In the genomic region with DNA sequence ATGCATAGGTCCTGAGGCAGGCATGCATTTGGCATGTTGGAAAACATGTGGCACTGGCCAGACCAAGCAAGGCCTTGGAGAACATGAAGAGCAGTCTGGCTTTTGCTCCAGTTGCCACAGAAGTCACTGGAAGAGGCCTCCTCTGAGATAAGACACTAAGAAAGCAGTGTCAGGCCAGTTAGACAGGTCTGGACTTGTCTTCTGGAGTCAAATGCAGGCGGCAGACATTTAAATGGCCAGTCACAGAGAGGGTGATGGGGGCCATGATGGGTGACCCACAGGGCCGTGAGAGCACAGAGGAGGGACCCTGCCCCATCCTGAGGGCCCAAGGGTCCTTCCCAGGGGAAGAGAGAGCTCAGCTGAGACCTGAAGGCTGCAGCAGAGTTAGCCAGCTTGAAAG, we compare ENCODE assay signal across 19 cellular contexts. TPM values are rescaled to one million over a fixed set of nuclear protein-coding genes. Genes with fewer than 3 reads are reported as not detected.
DNase-seq lines count a peak whose midpoint lies in the region; ATAC-seq, FAIRE-seq and TF ChIP-seq lines count a peak whose summit lies in the region.
"Had no signal": no experiment of that assay in that cellular context is flagged by ENCODE, and none has a peak within 500 bp of the region (broad histone marks: within the 10 kb centered on the region; RNA-seq: fewer than 3 reads in every experiment).

No MANE protein-coding gene starts in this region.

- in situ Hi-C loops in HepG2 (cut with HindIII; ENCODE audit: extremely low pct_ligation_motif_present, low pct_unique_long_range_greater_than_20kb): no loop called here

- no peak for TF ChIP-seq POLR2A in HepG2 (IDR thresholded peaks at IDR 0.05; ENCODE audit: insufficient read depth in 1 of 2, low read depth in 2 of 2, low read length in 2 of 2)
- TF ChIP-seq POLR2A in right lobe of liver (IDR thresholded peaks at IDR 0.05): no peak

- no peaks in the 10 kb centered on the region for H3K9me3 Mint-ChIP-seq in osteocyte (ENCODE audit: unreplicated experiment)
- H3K9me3 Mint-ChIP-seq: nephron, T-cell had no signal

- H3K4me1 ChIP-seq in HepG2 (ENCODE audit: insufficient read depth, low read length) (peaks cover 6% of the 10 kb centered on the region; the same call in 1 of the 2 replicates), right lobe of liver (no peaks in the 10 kb centered on the region), small intestine (ENCODE audit: control insufficient read depth in 2 of 2, insufficient read depth in 1 of 2, low read depth in 1 of 2, low read length in 1 of 2) (peaks cover 0 to 8% of the 10 kb centered on the region in 2 donors)
- H3K4me1 ChIP-seq: Peyer's patch, thyroid gland had no signal

- H3K27me3 Mint-ChIP-seq in osteocyte (ENCODE audit: unreplicated experiment): no peaks in the 10 kb centered on the region
- H3K27me3 Mint-ChIP-seq: T-cell had no signal

- no peak overlapping the region for H3K4me2 ChIP-seq in HepG2 (ENCODE audit: low read depth, low read length)

- TF ChIP-seq CTCF in HepG2 (CRISPR knock-in tag; IDR thresholded peaks at IDR 0.05): no peak
- TF ChIP-seq CTCF in right lobe of liver (IDR thresholded peaks at IDR 0.05): no peak
- TF ChIP-seq CTCF in osteocyte (IDR thresholded peaks at IDR 0.05): no peak

- no peaks in the 10 kb centered on the region for H3K36me3 ChIP-seq in HepG2 (replicated peaks in 1 of 2; ENCODE audit: control insufficient read depth in 1 of 2, insufficient read depth in 2 of 2, low read length in 2 of 2)
- H3K36me3 ChIP-seq in right lobe of liver: no peaks in the 10 kb centered on the region
- H3K36me3 ChIP-seq in small intestine (ENCODE audit: control insufficient read depth in 2 of 2, insufficient read depth in 2 of 2, low read length in 2 of 2): no peaks in the 10 kb centered on the region
- H3K36me3 ChIP-seq: Peyer's patch, thyroid gland had no signal

- TF ChIP-seq RAD21 in HepG2 (CRISPR knock-in tag; IDR thresholded peaks at IDR 0.05): no peak

- BruUV-seq in HepG2 (replicated peaks; lab: Mats Ljungman, UMichigan): no TSS peak

- H3K36me3 Mint-ChIP-seq in osteocyte (ENCODE audit: unreplicated experiment): no peaks in the 10 kb centered on the region
- H3K36me3 Mint-ChIP-seq: T-cell had no signal

- DNase-seq in HepG2 (ENCODE audit: low spot score): no peak
- no peak for DNase-seq in right lobe of liver
- peak; percentile 43 for DNase-seq in SK-N-DZ (ENCODE audit: low spot score)
- DNase-seq in islet precursor cell: peak; percentile 81
- DNase-seq in small intestine: no peak
- no peak for DNase-seq in CD1c-positive myeloid dendritic cell (ENCODE audit: extremely low spot score)
- DNase-seq in osteocyte (ENCODE audit: extremely low spot score, unreplicated experiment): no peak
- DNase-seq: DMS153; effector CD4-positive, alpha-beta T cell; KG1; NCI-H1436; NCI-H524; Peyer's patch; stimulated activated CD4-positive, alpha-beta T cell treated with anti-CD3 and anti-CD28 coated beads, Interleukin-4, amount 100 ng/mL, for 4 hours; T-cell; thyroid gland had no signal

- peak overlapping the region; percentile 40 for H2AFZ ChIP-seq in HepG2 (ENCODE audit: low read length)

- no peaks in the 10 kb centered on the region for H4K20me1 ChIP-seq in HepG2 (ENCODE audit: insufficient read depth, low read length)

- no peak overlapping the region for H3K4me3 Mint-ChIP-seq in osteocyte (ENCODE audit: unreplicated experiment)
- H3K4me3 Mint-ChIP-seq: nephron, T-cell had no signal

- H3K27me3 ChIP-seq in HepG2 (ENCODE audit: control insufficient read depth in 1 of 2, insufficient read depth in 2 of 2, low read length in 2 of 2): peaks cover 0 to 16% of the 10 kb centered on the region in 2 experiments; a peak in 4 of 5 replicates
- no peaks in the 10 kb centered on the region for H3K27me3 ChIP-seq in right lobe of liver
- H3K27me3 ChIP-seq in small intestine (ENCODE audit: control insufficient read depth in 2 of 2, insufficient read depth in 2 of 2, low read length in 2 of 2): no peaks in the 10 kb centered on the region
- H3K27me3 ChIP-seq: Peyer's patch, thyroid gland had no signal

- H3K4me3 ChIP-seq in HepG2 (replicated peaks in 1 of 3; ENCODE audit: insufficient read depth in 1 of 3, low read depth in 2 of 3, low read length in 3 of 3): no peak overlapping the region
- no peak overlapping the region for H3K4me3 ChIP-seq in right lobe of liver
- H3K4me3 ChIP-seq in small intestine (ENCODE audit: low read depth in 1 of 2, low read length in 2 of 2): no peak overlapping the region
- H3K4me3 ChIP-seq: Peyer's patch, thyroid gland had no signal

- H3K27ac ChIP-seq in HepG2 (ENCODE audit: extremely low read length, insufficient read depth, low read length) (no peak overlapping the region), right lobe of liver (no peak overlapping the region), small intestine (ENCODE audit: low read depth in 1 of 2, low read length in 1 of 2) (no peak overlapping the region)
- H3K27ac ChIP-seq: Peyer's patch, thyroid gland had no signal

- no peak for TF ChIP-seq EP300 in HepG2 (IDR thresholded peaks at IDR 0.05; ENCODE audit: low read depth in 2 of 2, low read length in 2 of 2)
- TF ChIP-seq EP300 in HepG2 (CRISPR knock-in tag; IDR thresholded peaks at IDR 0.05; ENCODE audit: borderline replicate concordance): no peak

- POLR2A ChIA-PET in HepG2 (lab: Yijun Ruan, JAX): no interaction called here

- H3K27ac Mint-ChIP-seq in osteocyte (ENCODE audit: unreplicated experiment): no peak overlapping the region
- H3K27ac Mint-ChIP-seq: T-cell had no signal

- no peaks in the 10 kb centered on the region for H3K9me3 ChIP-seq in HepG2 (ENCODE audit: low read length)
- H3K9me3 ChIP-seq in right lobe of liver: no peaks in the 10 kb centered on the region
- no peaks in the 10 kb centered on the region for H3K9me3 ChIP-seq in small intestine (ENCODE audit: control insufficient read depth, low read depth)
- H3K9me3 ChIP-seq: Peyer's patch, thyroid gland had no signal

- 4% methylated on average over 2 of the region's 2 CpGs for WGBS in HepG2 (ENCODE audit: low lambda C conversion rate)
- WGBS in right lobe of liver (ENCODE audit: insufficient coverage, low coverage, low lambda C conversion rate, missing lambda C conversion rate): 0% methylated on average over 1 of the region's 2 CpGs
- 36 to 78% (median 66%) methylated on average over 2 of the region's 2 CpGs for WGBS in small intestine, 3 donors

- peaks cover 4% of the 10 kb centered on the region for H3K4me1 Mint-ChIP-seq in osteocyte (ENCODE audit: unreplicated experiment)
- H3K4me1 Mint-ChIP-seq: T-cell had no signal

- H3K79me2 ChIP-seq in HepG2 (ENCODE audit: insufficient read depth, low read length): no peaks in the 10 kb centered on the region

- H3K9ac ChIP-seq in HepG2 (ENCODE audit: insufficient read depth, low read depth, low read length): no peak overlapping the region

- intact Hi-C loops in HepG2 (cut with micrococcal nuclease; ENCODE audit: unreplicated experiment): no loop called here
- intact Hi-C loops in right lobe of liver (cut with DNase I): no loop called here

- no peak for ATAC-seq in HepG2
- no peak for ATAC-seq in right lobe of liver
- no peak for ATAC-seq in GM19452 (IDR thresholded peaks at IDR 0.05; ENCODE audit: unreplicated experiment)
- ATAC-seq: T-cell had no signal

- CTCF ChIA-PET in HepG2 (lab: Yijun Ruan, JAX; ENCODE audit: low intra/inter-chr PET ratio, low total read pairs): no interaction called here

- FAIRE-seq in HepG2 (lab: Jason Lieb, UNC): no peak
- no peak for FAIRE-seq in small intestine (lab: Jason Lieb, UNC)
- FAIRE-seq: H54 had no signal

RNA-seq across cellular contexts. Expression of a gene that starts 26.7 kb away (rescaled TPM):
- total RNA-seq in HepG2 (2016; rRNA removed; fragmentation: Illumina TruSeq; extraction: Trizol) (2.5 and 2.7 TPM in 2 replicates), right lobe of liver (1 to 10 TPM; 2.2 to 8.6 (median 3.7) TPM), osteocyte (177 and 185 TPM in 2 replicates)
- 1.3 and 2.8 TPM in 2 replicates for total RNA-seq in HepG2 (2016; cell fraction: cytosol; rRNA removed; fragmentation: Illumina TruSeq; extraction: Trizol; ENCODE audit: low read depth)
- total RNA-seq in HepG2 (2016; cell fraction: insoluble cytoplasmic fraction; rRNA removed; fragmentation: Illumina TruSeq; extraction: Trizol): 2.0 and 2.9 TPM in 2 replicates
- total RNA-seq in HepG2 (2016; cell fraction: membrane; rRNA removed; fragmentation: Illumina TruSeq; extraction: Trizol): 1.9 and 2.5 TPM in 2 replicates
- 1.4 and 1.6 TPM in 2 replicates for total RNA-seq in HepG2 (2016; cell fraction: nucleus; rRNA removed; fragmentation: Illumina TruSeq; extraction: Trizol)
- polyA plus RNA-seq in HepG2 (2011; rRNA removed) (9.8 and 11.3 TPM in 2 replicates), small intestine (100 to 1,000 TPM in 2 of 3 donors, 10 to 100 TPM in 1; 79.6 to 135 (median 123) TPM)
- 9.6 and 12.4 TPM in 2 replicates for polyA plus RNA-seq in HepG2 (2011; cell fraction: cytosol; rRNA removed)
- polyA plus RNA-seq in HepG2 (2011; cell fraction: nucleus; rRNA removed): 13.3 and 16.8 TPM in 2 replicates
- 5.1 and 6.0 TPM in 2 replicates for polyA plus RNA-seq in HepG2 (2012)
- 2.7 and 3.0 TPM in 2 replicates for polyA plus RNA-seq in HepG2 (2016; cell fraction: cytosol; fragmentation: Illumina TruSeq; extraction: Trizol; ENCODE audit: low read depth)
- 4.0 and 4.3 TPM in 2 replicates for polyA plus RNA-seq in HepG2 (2016; cell fraction: insoluble cytoplasmic fraction; fragmentation: Illumina TruSeq; extraction: Trizol; ENCODE audit: low read depth)
- polyA plus RNA-seq in HepG2 (2016; cell fraction: membrane; fragmentation: Illumina TruSeq; extraction: Trizol; ENCODE audit: low read depth): 3.2 TPM in 2 replicates
- 4.3 and 4.8 TPM in 2 replicates for polyA plus RNA-seq in HepG2 (2016; cell fraction: nucleus; fragmentation: Illumina TruSeq; extraction: Trizol; ENCODE audit: insufficient read depth, low read depth)
- polyA minus RNA-seq in HepG2 (2011; rRNA and poly(A)+ RNA removed; ENCODE audit: low replicate concordance): 7.0 and 23.8 TPM in 2 replicates
- polyA minus RNA-seq in HepG2 (2011; cell fraction: cytosol; rRNA and poly(A)+ RNA removed): 2.5 and 2.9 TPM in 2 replicates
- polyA minus RNA-seq in HepG2 (2011; cell fraction: nucleus; rRNA and poly(A)+ RNA removed): 2.5 and 2.8 TPM in 2 replicates
- 3.1 and 4.4 TPM in 2 replicates for polyA plus RNA-seq in SK-N-DZ (2014; cell fraction: cytosol; rRNA removed)
- polyA plus RNA-seq in SK-N-DZ (2014; cell fraction: nucleus; rRNA removed): 4.5 and 5.8 TPM in 2 replicates

RNA-seq across cellular contexts. Expression of a gene that starts 36.9 kb away (rescaled TPM):
- not detected in 2 replicates for total RNA-seq in HepG2 (2016; rRNA removed; fragmentation: Illumina TruSeq; extraction: Trizol)
- not detected in 2 replicates for total RNA-seq in HepG2 (2016; cell fraction: cytosol; rRNA removed; fragmentation: Illumina TruSeq; extraction: Trizol; ENCODE audit: low read depth)
- total RNA-seq in HepG2 (2016; cell fraction: insoluble cytoplasmic fraction; rRNA removed; fragmentation: Illumina TruSeq; extraction: Trizol): not detected in 2 replicates
- not detected in 2 replicates for total RNA-seq in HepG2 (2016; cell fraction: membrane; rRNA removed; fragmentation: Illumina TruSeq; extraction: Trizol)
- not detected in 2 replicates for total RNA-seq in HepG2 (2016; cell fraction: nucleus; rRNA removed; fragmentation: Illumina TruSeq; extraction: Trizol)
- 0.12 and 0.17 TPM in 2 replicates for polyA plus RNA-seq in HepG2 (2011; rRNA removed)
- polyA plus RNA-seq in HepG2 (2011; cell fraction: cytosol; rRNA removed): 0.12 and 0.31 TPM in 2 replicates
- polyA plus RNA-seq in HepG2 (2011; cell fraction: nucleus; rRNA removed): 0.12 and 0.23 TPM in 2 replicates
- not detected in 2 replicates for polyA plus RNA-seq in HepG2 (2012)
- polyA plus RNA-seq in HepG2 (2016; cell fraction: cytosol; fragmentation: Illumina TruSeq; extraction: Trizol; ENCODE audit: low read depth): not detected in 2 replicates
- polyA plus RNA-seq in HepG2 (2016; cell fraction: insoluble cytoplasmic fraction; fragmentation: Illumina TruSeq; extraction: Trizol; ENCODE audit: low read depth): not detected in 2 replicates
- polyA plus RNA-seq in HepG2 (2016; cell fraction: membrane; fragmentation: Illumina TruSeq; extraction: Trizol; ENCODE audit: low read depth): not detected in 2 replicates
- not detected in 2 replicates for polyA plus RNA-seq in HepG2 (2016; cell fraction: nucleus; fragmentation: Illumina TruSeq; extraction: Trizol; ENCODE audit: insufficient read depth, low read depth)
- polyA minus RNA-seq in HepG2 (2011; rRNA and poly(A)+ RNA removed; ENCODE audit: low replicate concordance): 0.08 and 46.2 TPM in 2 replicates
- 1.5 and 3.3 TPM in 2 replicates for polyA minus RNA-seq in HepG2 (2011; cell fraction: cytosol; rRNA and poly(A)+ RNA removed)
- polyA minus RNA-seq in HepG2 (2011; cell fraction: nucleus; rRNA and poly(A)+ RNA removed): 1.1 and 1.7 TPM in 2 replicates
- total RNA-seq in right lobe of liver: 1 to 10 TPM in 5 of 6 experiments, under 1 TPM in 1; 0.92 to 6.1 (median 1.5) TPM
- polyA plus RNA-seq in SK-N-DZ (2014; cell fraction: cytosol; rRNA removed): not detected in 2 replicates
- polyA plus RNA-seq in SK-N-DZ (2014; cell fraction: nucleus; rRNA removed): not detected in 2 replicates
- polyA plus RNA-seq in small intestine: 1 to 10 TPM in 2 of 3 donors, not detected in 1; 1.9 to 2.2 TPM
- total RNA-seq in osteocyte: 18.2 and 24.0 TPM in 2 replicates

Comparison
In these comparisons a context has a peak if more than half of its experiments do, and no peak if none do; other contexts are left out.
1. DNase-seq: peak in SK-N-DZ (single experiment) and islet precursor cell (single experiment); none in HepG2 (single experiment), right lobe of liver (0 of 3), small intestine (single experiment), CD1c-positive myeloid dendritic cell (single experiment) and osteocyte (single experiment).
2. RNA of a gene that starts 26.7 kb away (total RNA-seq): 177 to 185 TPM in osteocyte; 2.2 to 8.6 TPM in right lobe of liver and 1.3 to 2.9 TPM in HepG2; every median in the first group is over 10 times any median in the second.